ENCODE assay signal across 14 cellular contexts in genomic region chr1:93556291-93556690, GRCh38.
DNase-seq lines count a peak whose midpoint lies in the region.
"Had no signal": no experiment of that assay in that cellular context is flagged by ENCODE, and none has a peak within 500 bp of the region (broad histone marks: within the 10 kb centered on the region; RNA-seq: fewer than 3 reads in every experiment).

No MANE protein-coding gene starts in this region.

- peak; percentile 77 for DNase-seq in COLO668 (lab: John Stamatoyannopoulos, UW; ENCODE audit: unreplicated experiment)
- DNase-seq in DMS53 treated with DMSO at 0.1 percent for 48 hours (lab: John Stamatoyannopoulos, UW; ENCODE audit: unreplicated experiment): peak; percentile 53
- peak; percentile 61 for DNase-seq in NCI-H345 (lab: John Stamatoyannopoulos, UW)
- peak; percentile 36 for DNase-seq in glomerular visceral epithelial cell (ENCODE audit: extremely low spot score)
- DNase-seq in AML-193 (lab: John Stamatoyannopoulos, UW): no peak
- no peak for DNase-seq in stimulated activated CD4-positive, alpha-beta T cell treated with anti-CD3 and anti-CD28 coated beads, Interleukin-4, amount 100 ng/mL, for 24 hours
- DNase-seq in activated CD8-positive, alpha-beta memory T cell treated with anti-CD3 and anti-CD28 coated beads, Interleukin-2, amount 50 U/mL, for 48 hours: no peak
- DNase-seq: activated CD4-positive, alpha-beta T cell treated with anti-CD3 and anti-CD28 coated beads for 36 hours; activated naive CD8-positive, alpha-beta T cell treated with anti-CD3 and anti-CD28 coated beads, Interleukin-2, amount 50 U/mL, for 24 hours; activated T-cell treated with anti-CD3 and anti-CD28 coated beads for 4 hours; CD8-positive, alpha-beta T cell; natural killer cell; sigmoid colon; stimulated activated naive CD8-positive, alpha-beta T cell treated with anti-CD3 and anti-CD28 coated beads, Interleukin-15, Interleukin-2, amounts not matched to agents 100 U/mL and 50 U/mL, for 24 hours had no signal

Comparison
In these comparisons a context has a peak if more than half of its experiments do, and no peak if none do; other contexts are left out.
1. DNase-seq: peak in COLO668 (single experiment), DMS53 treated with DMSO at 0.1 percent for 48 hours (single experiment), NCI-H345 (single experiment) and glomerular visceral epithelial cell (single experiment); none in AML-193 (0 of 2), stimulated activated CD4-positive, alpha-beta T cell treated with anti-CD3 and anti-CD28 coated beads, Interleukin-4, amount 100 ng/mL, for 24 hours (single experiment) and activated CD8-positive, alpha-beta memory T cell treated with anti-CD3 and anti-CD28 coated beads, Interleukin-2, amount 50 U/mL, for 48 hours (single experiment).